1 cellular context compared by ENCODE assay signal in the genomic region with DNA sequence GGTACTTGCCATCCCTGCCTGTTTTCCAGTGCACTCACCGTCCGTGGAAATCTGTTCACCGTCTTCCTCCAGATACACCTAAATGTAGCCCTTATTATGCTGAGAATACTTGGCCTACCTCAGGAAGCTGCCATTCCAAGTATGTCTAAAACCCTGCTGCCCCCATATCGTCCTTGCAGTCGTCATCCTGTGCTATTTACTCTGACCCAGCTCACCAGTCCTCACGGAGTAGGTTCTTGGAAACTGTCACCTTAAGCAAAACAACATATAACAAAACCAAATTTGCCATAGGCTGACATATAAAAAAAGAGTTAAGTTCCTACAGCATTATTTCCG.
TF ChIP-seq lines count a peak whose summit lies in the region.

No MANE protein-coding gene starts in this region.

TF ChIP-seq in GM12878, 131 proteins besides CTCF, POLR2A, EP300 and RAD21:
- TF ChIP-seq YY1 (IDR thresholded peaks at IDR 0.05; ENCODE audit: low read depth, low read length): no peak
- no peak for TF ChIP-seq SIN3A (IDR thresholded peaks at IDR 0.05; ENCODE audit: low read depth, low read length)
TF ChIP-seq in GM12878: peak in this region for 0.
